ENCODE assay signal across 19 cellular contexts in genomic region chr3:196974661-196975060, GRCh38. TPM values are rescaled to one million over a fixed set of nuclear protein-coding genes. Genes with fewer than 3 reads are reported as not detected.
A peak's percentile ranks its signal among the peaks of the same experiment; 100 is the strongest.
DNase-seq lines count a peak whose midpoint lies in the region; ATAC-seq, FAIRE-seq and TF ChIP-seq lines count a peak whose summit lies in the region.
"Had no signal": no experiment of that assay in that cellular context is flagged by ENCODE, and none has a peak within 500 bp of the region (broad histone marks: within the 10 kb centered on the region; RNA-seq: fewer than 3 reads in every experiment).

No MANE protein-coding gene starts in this region.

- TF ChIP-seq CTCF in K562 (IDR thresholded peaks at IDR 0.05 in 2 of 3, conservative IDR thresholded peaks at IDR 0.05 in 1 of 3; ENCODE audit: insufficient read depth in 2 of 3, low read depth in 1 of 3, low read length in 3 of 3) (no peak), progenitor cell of endocrine pancreas (IDR thresholded peaks at IDR 0.05; ENCODE audit: unreplicated experiment) (no peak)

- H3K27me3 Mint-ChIP-seq in activated CD8-positive, alpha-beta memory T cell treated with anti-CD3 and anti-CD28 coated beads, Interleukin-2, amount 10 ng/mL, durations not matched to agents 7 days and 5 days = peaks cover 23% of the 10 kb centered on the region
- H3K27me3 Mint-ChIP-seq in progenitor cell of endocrine pancreas = peaks cover 34% of the 10 kb centered on the region

- H3K4me3 Mint-ChIP-seq in activated CD8-positive, alpha-beta memory T cell treated with anti-CD3 and anti-CD28 coated beads, Interleukin-2, amount 10 ng/mL, durations not matched to agents 7 days and 5 days = no peak overlapping the region
- H3K4me3 Mint-ChIP-seq in progenitor cell of endocrine pancreas (ENCODE audit: low read depth) = no peak overlapping the region
- H3K4me3 Mint-ChIP-seq: CD4-positive, alpha-beta T cell had no signal

- H3K4me1 Mint-ChIP-seq in activated CD8-positive, alpha-beta memory T cell treated with anti-CD3 and anti-CD28 coated beads, Interleukin-2, amount 10 ng/mL, durations not matched to agents 7 days and 5 days = peaks cover 15% of the 10 kb centered on the region
- no peaks in the 10 kb centered on the region for H3K4me1 Mint-ChIP-seq in progenitor cell of endocrine pancreas (ENCODE audit: low read depth)

- H4K20me1 ChIP-seq in K562 (replicated peaks; ENCODE audit: control insufficient read depth, insufficient read depth, low read length) = no peaks in the 10 kb centered on the region

- ATAC-seq in activated CD8-positive, alpha-beta memory T cell treated with anti-CD3 and anti-CD28 coated beads, Interleukin-2, amount 10 ng/mL, durations not matched to agents 7 days and 5 days = no peak
- ATAC-seq in K562 (no peak), HG03460 (IDR thresholded peaks at IDR 0.05; ENCODE audit: unreplicated experiment) (no peak)
- ATAC-seq: A549 had no signal

- H3K9me3 Mint-ChIP-seq in activated CD8-positive, alpha-beta memory T cell treated with anti-CD3 and anti-CD28 coated beads, Interleukin-2, amount 10 ng/mL, durations not matched to agents 7 days and 5 days (ENCODE audit: low read depth) = no peaks in the 10 kb centered on the region
- no peaks in the 10 kb centered on the region for H3K9me3 Mint-ChIP-seq in progenitor cell of endocrine pancreas (ENCODE audit: low read depth)
- H3K9me3 Mint-ChIP-seq: CD4-positive, alpha-beta T cell had no signal

- H3K9ac ChIP-seq in K562 (ENCODE audit: insufficient read depth in 1 of 2, low read depth in 2 of 2, low read length in 2 of 2) = peak overlapping the region in 1 of 2 experiments; percentile 21; a peak in 1 of 4 replicates
- H3K9ac ChIP-seq: GM23248 had no signal

- no peaks in the 10 kb centered on the region for H3K36me3 Mint-ChIP-seq in activated CD8-positive, alpha-beta memory T cell treated with anti-CD3 and anti-CD28 coated beads, Interleukin-2, amount 10 ng/mL, durations not matched to agents 7 days and 5 days
- H3K36me3 Mint-ChIP-seq in progenitor cell of endocrine pancreas (ENCODE audit: insufficient read depth) = no peaks in the 10 kb centered on the region

- no TSS peak for BruUV-seq in K562 (replicated peaks; lab: Mats Ljungman, UMichigan)

- 52% methylated on average over 5 of the region's 5 CpGs for WGBS in K562 (ENCODE audit: insufficient coverage, low coverage, missing lambda C conversion rate)

- no peaks in the 10 kb centered on the region for H3K79me2 ChIP-seq in K562 (ENCODE audit: control insufficient read depth, insufficient read depth, low read length)

- no peak for FAIRE-seq in K562 (lab: Jason Lieb, UNC)
- FAIRE-seq: A549, D721Med, G401.6, GM12891, GM19239 had no signal

- no peaks in the 10 kb centered on the region; the same call in 1 of the 2 replicates for H3K9me3 ChIP-seq in K562 (replicated peaks; ENCODE audit: control insufficient read depth, insufficient read depth, low read depth, low read length)
- H3K9me3 ChIP-seq: A549, HAP-1 had no signal

- POLR2A ChIA-PET in K562 (lab: Yijun Ruan, JAX) = interaction anchor here (0.6 kb wide), 1 partner anchor 31 kb away, joined by 3 read pairs; no protein-coding TSS in a partner anchor

- no peak overlapping the region for H3K4me3 ChIP-seq in K562
- H3K4me3 ChIP-seq: A549, GM23248, HAP-1 had no signal

- TF ChIP-seq EP300 in K562 (IDR thresholded peaks at IDR 0.05; ENCODE audit: low read length) = no peak

- peak; percentile 19 for DNase-seq in activated CD8-positive, alpha-beta memory T cell treated with anti-CD3 and anti-CD28 coated beads, Interleukin-2, amount 10 ng/mL, durations not matched to agents 7 days and 5 days
- DNase-seq in activated CD8-positive, alpha-beta memory T cell treated with anti-CD3 and anti-CD28 coated beads, Interleukin-2, amount 50 U/mL, for 4 hours = no peak
- DNase-seq in K562 (ENCODE audit: extremely low read depth in 1 of 4, low spot score in 3 of 4) = peak in 1 of 4 experiments; percentile 23
- no peak for DNase-seq in progenitor cell of endocrine pancreas (ENCODE audit: low spot score, unreplicated experiment)
- DNase-seq in NCI-H2227 (lab: John Stamatoyannopoulos, UW; ENCODE audit: unreplicated experiment) = no peak
- no peak for DNase-seq in anterior cingulate cortex (lab: John Stamatoyannopoulos, UW)
- DNase-seq: AML-193; Caco-2; CD4-positive, alpha-beta T cell; GM23248 had no signal

- CTCF ChIA-PET in activated CD8-positive, alpha-beta memory T cell treated with anti-CD3 and anti-CD28 coated beads, Interleukin-2, amount 10 ng/mL, durations not matched to agents 7 days and 5 days (lab: Charles Lee) = no interaction called here
- CTCF ChIA-PET in K562 (lab: Yijun Ruan, JAX; ENCODE audit: low intra/inter-chr PET ratio) = no interaction called here

- no peak for TF ChIP-seq RAD21 in K562 (CRISPR knock-in tag; conservative IDR thresholded peaks at IDR 0.05 in 1 of 2, IDR thresholded peaks at IDR 0.05 in 1 of 2)

- H3K27ac ChIP-seq in K562 (ENCODE audit: extremely low read depth, low read depth, low read length) = no peak overlapping the region
- H3K27ac ChIP-seq: 22Rv1, A549, C4-2B, GM23248 had no signal

- peaks cover 24 to 25% of the 10 kb centered on the region in 2 experiments; a peak in 4 of 5 replicates for H3K4me1 ChIP-seq in K562 (replicated peaks in 1 of 2; ENCODE audit: control insufficient read depth in 2 of 2, insufficient read depth in 2 of 2, low read length in 2 of 2)
- H3K4me1 ChIP-seq: A549, HAP-1 had no signal

- intact Hi-C loops in K562 (cut with micrococcal nuclease) = loop anchor here (5.0 kb wide), 1 partner anchor 452 kb away; no protein-coding TSS in a partner anchor

- H2AFZ ChIP-seq in K562 (ENCODE audit: low read depth, low read length) = peak overlapping the region; percentile 80; the same call in 1 of the 2 replicates
- H2AFZ ChIP-seq: GM23248 had no signal

- H3K27me3 ChIP-seq in K562 (ENCODE audit: control insufficient read depth in 2 of 2, insufficient read depth in 2 of 2, low read length in 2 of 2) = no peaks in the 10 kb centered on the region

- H3K36me3 ChIP-seq in K562 (ENCODE audit: control insufficient read depth, insufficient read depth, low read length) = no peaks in the 10 kb centered on the region
- H3K36me3 ChIP-seq: HAP-1 had no signal

- no peak overlapping the region for H3K4me2 ChIP-seq in K562 (ENCODE audit: insufficient read depth, low read length)
- H3K4me2 ChIP-seq: A549 had no signal

- no peak for TF ChIP-seq POLR2A in K562 (conservative IDR thresholded peaks at IDR 0.05)

- H3K27ac Mint-ChIP-seq in activated CD8-positive, alpha-beta memory T cell treated with anti-CD3 and anti-CD28 coated beads, Interleukin-2, amount 10 ng/mL, durations not matched to agents 7 days and 5 days = no peak overlapping the region
- H3K27ac Mint-ChIP-seq in progenitor cell of endocrine pancreas = peak overlapping the region; percentile 45
- H3K27ac Mint-ChIP-seq: CD4-positive, alpha-beta T cell had no signal

- in situ Hi-C loops in K562 (cut with MboI) = loop anchor here (10.0 to 25.0 kb wide), 3 partner anchors 210 to 538 kb away; no protein-coding TSS in a partner anchor

- no peaks in the 10 kb centered on the region for H3K9me1 ChIP-seq in K562 (ENCODE audit: control insufficient read depth, insufficient read depth, low read length)

RNA-seq across cellular contexts. Expression of gene PIGZ, which starts 6.0 kb away (rescaled TPM):
- total RNA-seq in activated CD8-positive, alpha-beta memory T cell treated with anti-CD3 and anti-CD28 coated beads, Interleukin-2, amount 10 ng/mL, durations not matched to agents 7 days and 5 days = 1 to 10 TPM; 1.6 to 2.6 TPM
- 3.6 and 5.8 TPM in 2 replicates for total RNA-seq in K562 (2011; cell fraction: chromatin; rRNA removed; ENCODE audit: low replicate concordance)
- 2.3 and 3.3 TPM in 2 replicates for total RNA-seq in K562 (2011; cell fraction: nucleolus; rRNA removed)
- total RNA-seq in K562 (2011; cell fraction: nucleoplasm; rRNA removed) = 3.5 and 4.7 TPM in 2 replicates
- 0.54 and 0.73 TPM in 2 replicates for total RNA-seq in K562 (2014; rRNA removed)
- total RNA-seq in K562 (2014; rRNA removed; fragmentation: Illumina TruSeq; extraction: Trizol) = 0.48 and 0.76 TPM in 2 replicates
- total RNA-seq in K562 (2015; rRNA removed; fragmentation: Illumina TruSeq; extraction: Trizol) = 0.30 and 0.54 TPM in 2 replicates
- 0.87 and 1.0 TPM in 2 replicates for total RNA-seq in K562 (2021)
- 1.8 and 2.8 TPM in 2 replicates for polyA plus RNA-seq in K562 (2011; rRNA removed)
- polyA plus RNA-seq in K562 (2011; cell fraction: cytosol; rRNA removed) = 2.3 and 2.8 TPM in 2 replicates
- 4.7 and 6.2 TPM in 2 replicates for polyA plus RNA-seq in K562 (2011; cell fraction: nucleus; rRNA removed)
- polyA plus RNA-seq in K562 (2012) = 1.2 and 4.7 TPM in 2 replicates
- polyA plus RNA-seq in K562 (2014; fragmentation: Illumina TruSeq; extraction: Trizol) = 0.79 and 0.91 TPM in 2 replicates
- polyA plus RNA-seq in K562 (2014; fragmentation: Nextera tagmentation; extraction: Ambion mirVana) = under 1 TPM; 0.15 TPM
- polyA plus RNA-seq in K562 (2014; rRNA removed) = 1.2 and 2.0 TPM in 2 replicates
- 1.0 and 1.1 TPM in 2 replicates for polyA minus RNA-seq in K562 (2011; rRNA and poly(A)+ RNA removed)
- polyA minus RNA-seq in K562 (2011; cell fraction: cytosol; rRNA and poly(A)+ RNA removed) = 1.1 and 1.3 TPM in 2 replicates
- polyA minus RNA-seq in K562 (2011; cell fraction: nucleus; rRNA and poly(A)+ RNA removed) = 1.00 and 1.2 TPM in 2 replicates
- 4.7 and 6.0 TPM in 2 replicates for total RNA-seq in progenitor cell of endocrine pancreas

RNA-seq across cellular contexts. Expression of gene NCBP2, which starts 32.3 kb away (rescaled TPM):
- 10 to 100 TPM; 52.5 to 68.9 TPM for total RNA-seq in activated CD8-positive, alpha-beta memory T cell treated with anti-CD3 and anti-CD28 coated beads, Interleukin-2, amount 10 ng/mL, durations not matched to agents 7 days and 5 days
- 45.7 and 67.9 TPM in 2 replicates for total RNA-seq in K562 (2011; cell fraction: chromatin; rRNA removed; ENCODE audit: low replicate concordance)
- total RNA-seq in K562 (2011; cell fraction: nucleolus; rRNA removed) = 38.2 and 43.0 TPM in 2 replicates
- 44.9 and 65.0 TPM in 2 replicates for total RNA-seq in K562 (2011; cell fraction: nucleoplasm; rRNA removed)
- total RNA-seq in K562 (2014; rRNA removed) (63.3 and 68.2 TPM in 2 replicates), K562 (2014; rRNA removed; fragmentation: Illumina TruSeq; extraction: Trizol) (82.2 and 82.3 TPM in 2 replicates), K562 (2015; rRNA removed; fragmentation: Illumina TruSeq; extraction: Trizol) (69.4 and 78.0 TPM in 2 replicates), K562 (2021) (64.0 and 67.0 TPM in 2 replicates), progenitor cell of endocrine pancreas (79.9 and 84.9 TPM in 2 replicates)
- polyA plus RNA-seq in K562 (2011; rRNA removed) (69.3 and 90.9 TPM in 2 replicates), K562 (2014; fragmentation: Illumina TruSeq; extraction: Trizol) (83.4 and 102 TPM in 2 replicates), K562 (2014; fragmentation: Nextera tagmentation; extraction: Ambion mirVana) (100 to 1,000 TPM in 1 of 2 experiments, 10 to 100 TPM in 1; 56.4 to 100 TPM), K562 (2014; rRNA removed) (91.1 and 123 TPM in 2 replicates)
- 29.7 and 50.4 TPM in 2 replicates for polyA plus RNA-seq in K562 (2011; cell fraction: cytosol; rRNA removed)
- 38.0 and 51.2 TPM in 2 replicates for polyA plus RNA-seq in K562 (2011; cell fraction: nucleus; rRNA removed)
- polyA plus RNA-seq in K562 (2012) = 55.9 and 83.1 TPM in 2 replicates
- polyA minus RNA-seq in K562 (2011; rRNA and poly(A)+ RNA removed) = 69.1 and 71.9 TPM in 2 replicates
- 19.2 and 22.1 TPM in 2 replicates for polyA minus RNA-seq in K562 (2011; cell fraction: cytosol; rRNA and poly(A)+ RNA removed)
- 25.2 and 39.8 TPM in 2 replicates for polyA minus RNA-seq in K562 (2011; cell fraction: nucleus; rRNA and poly(A)+ RNA removed)

RNA-seq across cellular contexts. Expression of gene MELTF, which starts 55.0 kb away (rescaled TPM):
- 1 to 10 TPM; 3.3 TPM for total RNA-seq in activated CD8-positive, alpha-beta memory T cell treated with anti-CD3 and anti-CD28 coated beads, Interleukin-2, amount 10 ng/mL, durations not matched to agents 7 days and 5 days
- total RNA-seq in K562 (2011; cell fraction: chromatin; rRNA removed; ENCODE audit: low replicate concordance) = 21.6 and 62.0 TPM in 2 replicates
- total RNA-seq in K562 (2011; cell fraction: nucleolus; rRNA removed) = 25.8 and 34.5 TPM in 2 replicates
- 24.9 and 29.2 TPM in 2 replicates for total RNA-seq in K562 (2011; cell fraction: nucleoplasm; rRNA removed)
- total RNA-seq in K562 (2014; rRNA removed) (6.8 and 8.4 TPM in 2 replicates), K562 (2014; rRNA removed; fragmentation: Illumina TruSeq; extraction: Trizol) (3.0 and 3.3 TPM in 2 replicates), K562 (2015; rRNA removed; fragmentation: Illumina TruSeq; extraction: Trizol) (3.8 and 4.5 TPM in 2 replicates), K562 (2021) (10.5 and 11.7 TPM in 2 replicates), progenitor cell of endocrine pancreas (4.8 and 5.0 TPM in 2 replicates)
- polyA plus RNA-seq in K562 (2011; rRNA removed) (4.0 and 4.8 TPM in 2 replicates), K562 (2014; fragmentation: Illumina TruSeq; extraction: Trizol) (3.7 and 4.9 TPM in 2 replicates), K562 (2014; fragmentation: Nextera tagmentation; extraction: Ambion mirVana) (under 1 TPM; 0.35 to 0.52 TPM), K562 (2014; rRNA removed) (8.1 and 8.6 TPM in 2 replicates)
- polyA plus RNA-seq in K562 (2011; cell fraction: cytosol; rRNA removed) = 3.0 and 7.4 TPM in 2 replicates
- polyA plus RNA-seq in K562 (2011; cell fraction: nucleus; rRNA removed) = 17.2 and 37.9 TPM in 2 replicates
- polyA plus RNA-seq in K562 (2012) = 6.7 and 10.6 TPM in 2 replicates
- polyA minus RNA-seq in K562 (2011; rRNA and poly(A)+ RNA removed) = 2.2 and 4.0 TPM in 2 replicates
- 1.9 and 4.6 TPM in 2 replicates for polyA minus RNA-seq in K562 (2011; cell fraction: cytosol; rRNA and poly(A)+ RNA removed)
- polyA minus RNA-seq in K562 (2011; cell fraction: nucleus; rRNA and poly(A)+ RNA removed) = 11.0 and 16.4 TPM in 2 replicates
